In the genomic region with DNA sequence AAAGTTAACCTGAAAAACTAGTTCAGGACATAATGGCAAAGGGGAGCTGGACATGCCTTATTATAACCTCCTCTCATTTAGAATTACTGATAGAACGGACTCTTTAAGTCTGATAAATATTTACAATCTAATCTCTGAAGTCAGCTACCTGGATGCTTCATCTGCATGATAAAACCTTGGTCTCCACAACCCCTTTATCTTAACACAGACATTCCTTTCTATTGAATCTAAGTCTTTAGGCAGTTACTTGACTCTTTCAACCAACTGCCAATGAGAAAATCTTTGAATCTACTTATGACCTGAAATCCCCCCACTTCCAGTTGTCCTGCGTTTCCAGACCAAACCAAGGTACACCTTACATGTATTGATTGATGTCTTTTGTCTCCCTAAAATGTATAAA, we compare ENCODE assay signal across 31 cellular contexts.
"Had no signal": no experiment of that assay in that cellular context is flagged by ENCODE, and none has a peak within 500 bp of the region (broad histone marks: within the 10 kb centered on the region; RNA-seq: fewer than 3 reads in every experiment).

No MANE protein-coding gene starts in this region.

- H3K27ac Mint-ChIP-seq: activated B cell treated with CpG ODN at 0.5 μM for 24 hours; activated CD4-positive, alpha-beta memory T cell treated with anti-CD3 and anti-CD28 coated beads for 36 hours; activated naive CD4-positive, alpha-beta T cell treated with anti-CD3 and anti-CD28 coated beads for 36 hours; activated naive CD4-positive, alpha-beta T cell treated with anti-CD3 and anti-CD28 coated beads, Interleukin-2, amount 50 U/mL, for 72 hours; activated T-helper 1 cell treated with anti-CD3 and anti-CD28 coated beads, Interleukin-12 subunit alpha, Interleukin-12 subunit beta, Interleukin-2, Interleukin-4 antibody, amounts not matched to agents 30 ng/mL and 10 ng/mL and 1 ng/mL, durations not matched to agents 14 hours and 24 hours and 36 hours; T-helper 1 cell treated with Interleukin-12 subunit alpha and Interleukin-12 subunit beta and Interleukin-4 antibody, amounts not matched to agents 30 μg/mL and 1 μg/mL, for 36 hours; T-helper 2 cell treated with Interferon-gamma antibody and Interleukin-4, amounts not matched to agents 5 μg/mL and 100 μg/mL, for 36 hours had no signal

- H3K4me3 Mint-ChIP-seq: activated B cell treated with CpG ODN at 0.5 μM for 24 hours; activated CD4-positive, alpha-beta memory T cell treated with anti-CD3 and anti-CD28 coated beads for 36 hours; activated naive CD4-positive, alpha-beta T cell treated with anti-CD3 and anti-CD28 coated beads for 36 hours; activated T-cell treated with anti-CD3 and anti-CD28 coated beads, Interleukin-2, amount 50 U/mL, for 4 hours; activated T-helper 1 cell treated with anti-CD3 and anti-CD28 coated beads, Interleukin-12 subunit alpha, Interleukin-12 subunit beta, Interleukin-2, Interleukin-4 antibody, amounts not matched to agents 30 ng/mL and 10 ng/mL and 1 ng/mL, durations not matched to agents 14 hours and 24 hours and 36 hours; T-helper 1 cell treated with Interleukin-12 subunit alpha and Interleukin-12 subunit beta and Interleukin-4 antibody, amounts not matched to agents 30 μg/mL and 1 μg/mL, for 36 hours; T-helper 2 cell treated with Interferon-gamma antibody and Interleukin-4, amounts not matched to agents 5 μg/mL and 100 μg/mL, for 36 hours had no signal

- ATAC-seq: activated naive CD4-positive, alpha-beta T cell treated with anti-CD3 and anti-CD28 coated beads, Interleukin-2, amount 50 U/mL, for 72 hours; activated T-cell treated with anti-CD3 and anti-CD28 coated beads, Interleukin-2, amount 50 U/mL, for 4 hours; body of pancreas; Panc1 had no signal

- H3K27ac ChIP-seq: adrenal gland, body of pancreas, breast epithelium, SJSA1 had no signal

- H3K4me1 Mint-ChIP-seq: activated B cell treated with CpG ODN at 0.5 μM for 24 hours had no signal

- H3K9me3 ChIP-seq: adrenal gland, body of pancreas, breast epithelium, MG63, SJSA1 had no signal

- H3K36me3 ChIP-seq: adrenal gland, breast epithelium, MG63, SJSA1 had no signal

- DNase-seq: activated B cell treated with CpG ODN at 0.5 μM for 24 hours; activated CD4-positive, alpha-beta memory T cell treated with anti-CD3 and anti-CD28 coated beads for 36 hours; activated CD4-positive, alpha-beta T cell treated with anti-CD3 and anti-CD28 coated beads for 4 hours; activated CD4-positive, alpha-beta T cell treated with anti-CD3 and anti-CD28 coated beads, Interleukin-2, amount 50 U/mL, for 1 hour; activated CD4-positive, CD25-positive, alpha-beta regulatory T cell treated with anti-CD3 and anti-CD28 coated beads, Interleukin-2, amount 50 U/mL, for 72 hours; activated CD8-positive, alpha-beta memory T cell treated with anti-CD3 and anti-CD28 coated beads, Interleukin-2, amount 50 U/mL, for 4 hours; activated gamma-delta T cell treated with Interleukin-2 at 50 U/mL for 16 hours; activated naive CD4-positive, alpha-beta T cell treated with anti-CD3 and anti-CD28 coated beads for 36 hours; activated T-cell treated with anti-CD3 and anti-CD28 coated beads for 4 hours; activated T-cell treated with anti-CD3 and anti-CD28 coated beads, Interleukin-2, amount 50 U/mL, for 4 hours; adrenal gland; body of pancreas; Kasumi-1; KG1; MG63; NCI-H1092; NCI-H1436 treated with DMSO at 0.1 percent for 48 hours; NCI-H1694 treated with DMSO at 0.1 percent for 48 hours; NCI-H2029; NCI-H345; NCI-H524 treated with DMSO at 0.1 percent for 48 hours; OCI-M1; SHP77 treated with DMSO at 0.1 percent for 48 hours; SK-N-SH had no signal

- H3K9me3 Mint-ChIP-seq: activated B cell treated with CpG ODN at 0.5 μM for 24 hours; activated T-helper 1 cell treated with anti-CD3 and anti-CD28 coated beads, Interleukin-12 subunit alpha, Interleukin-12 subunit beta, Interleukin-2, Interleukin-4 antibody, amounts not matched to agents 30 ng/mL and 10 ng/mL and 1 ng/mL, durations not matched to agents 14 hours and 24 hours and 36 hours had no signal

- H3K4me1 ChIP-seq: adrenal gland, body of pancreas, breast epithelium, SJSA1 had no signal

- H3K4me2 ChIP-seq: SK-N-SH had no signal

- H3K36me3 Mint-ChIP-seq: activated CD4-positive, alpha-beta memory T cell treated with anti-CD3 and anti-CD28 coated beads for 36 hours; activated naive CD4-positive, alpha-beta T cell treated with anti-CD3 and anti-CD28 coated beads, Interleukin-2, amount 50 U/mL, for 72 hours had no signal

- H3K27me3 Mint-ChIP-seq: activated B cell treated with CpG ODN at 0.5 μM for 24 hours; activated CD4-positive, alpha-beta memory T cell treated with anti-CD3 and anti-CD28 coated beads for 36 hours had no signal

- H3K4me3 ChIP-seq: adrenal gland, body of pancreas, breast epithelium, MG63, SJSA1 had no signal

- H3K27me3 ChIP-seq: adrenal gland, body of pancreas, breast epithelium, MG63, SJSA1 had no signal

- H3K9ac ChIP-seq: SK-N-SH had no signal
